In the genomic region with DNA sequence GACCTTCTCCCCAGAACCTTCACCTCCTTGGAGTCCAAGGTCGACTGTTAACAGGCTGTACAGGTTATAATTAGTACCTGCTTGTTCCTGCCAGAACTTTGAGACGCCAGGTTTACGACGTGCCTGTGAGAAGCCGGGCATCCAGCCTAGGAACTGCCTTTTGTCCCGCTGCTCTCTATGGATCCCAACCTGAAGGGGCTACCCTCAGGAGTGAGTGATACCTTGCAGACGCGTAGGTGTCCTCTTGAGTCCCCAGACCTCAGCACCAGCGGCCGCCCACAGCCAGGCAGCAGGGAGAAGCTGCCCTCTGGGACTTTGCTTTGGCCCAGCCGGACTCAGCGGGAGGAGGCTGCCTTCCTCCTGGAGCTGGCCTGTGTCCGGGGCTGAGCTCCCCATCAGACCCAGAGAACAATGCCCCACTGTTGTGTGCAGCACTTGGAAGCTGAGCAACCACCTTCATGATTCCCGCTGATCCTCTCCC, we compare ENCODE assay signal across 11 cellular contexts. TPM values are rescaled to one million over a fixed set of nuclear protein-coding genes. Genes with fewer than 3 reads are reported as not detected.
DNase-seq lines count a peak whose midpoint lies in the region; ATAC-seq, FAIRE-seq and TF ChIP-seq lines count a peak whose summit lies in the region.
"Had no signal": no experiment of that assay in that cellular context is flagged by ENCODE, and none has a peak within 500 bp of the region (broad histone marks: within the 10 kb centered on the region; RNA-seq: fewer than 3 reads in every experiment).

No MANE protein-coding gene starts in this region.

- FAIRE-seq in GM12878 (lab: Jason Lieb, UNC): no peak
- FAIRE-seq in HepG2 (lab: Jason Lieb, UNC): no peak
- FAIRE-seq in pancreas (lab: Jason Lieb, UNC): no peak

- H2AFZ ChIP-seq in IMR-90 (replicated peaks; ENCODE audit: low read length, poor library complexity) (peak overlapping the region; percentile 18), GM12878 (ENCODE audit: control insufficient read depth, low read depth, low read length) (no peak overlapping the region), HepG2 (ENCODE audit: low read length) (no peak overlapping the region)

- ATAC-seq in IMR-90 (ENCODE audit: low read depth): no peak
- ATAC-seq in GM12878: no peak
- ATAC-seq in HepG2: peak; percentile 91
- ATAC-seq in pancreas: no peak
- ATAC-seq in HG03520 (IDR thresholded peaks at IDR 0.05; ENCODE audit: unreplicated experiment): no peak
- ATAC-seq: activated CD8-positive, alpha-beta memory T cell treated with anti-CD3 and anti-CD28 coated beads, Interleukin-2, amount 10 ng/mL, durations not matched to agents 7 days and 5 days had no signal

- peak overlapping the region; percentile 13; the same call in 1 of the 2 replicates for H3K14ac ChIP-seq in IMR-90 (replicated peaks; ENCODE audit: low read depth, low read length)

- H4K5ac ChIP-seq in IMR-90 (ENCODE audit: low read depth, low read length): no peak overlapping the region; the same call in 1 of the 2 replicates

- H3K4me1 ChIP-seq in IMR-90 (ENCODE audit: control insufficient read depth, insufficient read depth, low read length) (peaks cover 42% of the 10 kb centered on the region), GM12878 (ENCODE audit: control insufficient read depth, insufficient read depth, low read length) (peaks cover 90% of the 10 kb centered on the region), HepG2 (ENCODE audit: insufficient read depth, low read length) (peaks cover 86% of the 10 kb centered on the region), pancreas (no peaks in the 10 kb centered on the region)

- peak overlapping the region; percentile 33 for H2AK5ac ChIP-seq in IMR-90 (ENCODE audit: low read depth, low read length)

- H3K9me1 ChIP-seq in IMR-90 (ENCODE audit: insufficient read depth, low read length): peaks cover 41% of the 10 kb centered on the region

- CTCF ChIA-PET in IMR-90 (lab: Yijun Ruan, JAX) (interaction anchor here (1.0 to 1.3 kb wide), 3 partner anchors 19 to 58 kb away, joined by 3 read pairs; no protein-coding TSS in a partner anchor), GM12878 (lab: Yijun Ruan, JAX) (interaction anchor here (1.6 to 7.5 kb wide), 4 partner anchors 15 to 31 kb away, joined by 4 to 55 read pairs (median 12); a partner anchor contains a TSS), HepG2 (lab: Yijun Ruan, JAX; ENCODE audit: low intra/inter-chr PET ratio, low total read pairs) (no interaction called here)
- CTCF ChIA-PET in activated CD4-positive, alpha-beta memory T cell treated with anti-CD3 and anti-CD28 coated beads for 36 hours (lab: Charles Lee): no interaction called here

- H3K56ac ChIP-seq in IMR-90 (ENCODE audit: extremely low read depth, insufficient read depth, low read length): no peak overlapping the region

- H3K79me2 ChIP-seq in GM12878 (ENCODE audit: control insufficient read depth, insufficient read depth, low read length) (peaks cover 90% of the 10 kb centered on the region), HepG2 (ENCODE audit: insufficient read depth, low read length) (peaks cover 16% of the 10 kb centered on the region)

- H3K36me3 Mint-ChIP-seq in activated CD4-positive, alpha-beta memory T cell treated with anti-CD3 and anti-CD28 coated beads for 36 hours: peaks cover 9% of the 10 kb centered on the region

- TF ChIP-seq EP300 in GM12878 (IDR thresholded peaks at IDR 0.05; ENCODE audit: borderline replicate concordance in 1 of 2, control insufficient read depth in 1 of 2, low read depth in 2 of 2, low read length in 2 of 2) (no peak), HepG2 (IDR thresholded peaks at IDR 0.05; ENCODE audit: low read depth in 2 of 2, low read length in 2 of 2) (no peak), HepG2 (CRISPR knock-in tag; IDR thresholded peaks at IDR 0.05; ENCODE audit: borderline replicate concordance) (no peak)

- no peak overlapping the region for H3K23ac ChIP-seq in IMR-90 (ENCODE audit: low read depth, low read length)

- POLR2A ChIA-PET in IMR-90 (lab: Charles Lee; ENCODE audit: unreplicated experiment) (no interaction called here), GM12878 (lab: Charles Lee) (interaction anchor here (0.6 to 17.4 kb wide), 3 partner anchors 15 to 72 kb away, joined by 3 to 276 read pairs (median 3); a partner anchor contains a TSS), HepG2 (lab: Yijun Ruan, JAX) (interaction anchor here (1.2 to 3.2 kb wide), 5 partner anchors 16 to 56 kb away, joined by 3 to 20 read pairs (median 7); a partner anchor contains a TSS)
- POLR2A ChIA-PET in activated CD4-positive, alpha-beta memory T cell treated with anti-CD3 and anti-CD28 coated beads for 36 hours (lab: Charles Lee): interaction anchor here (1.1 kb wide), 1 partner anchor 23 kb away, joined by 4 read pairs; no protein-coding TSS in a partner anchor

- H3K27ac Mint-ChIP-seq in activated CD4-positive, alpha-beta memory T cell treated with anti-CD3 and anti-CD28 coated beads for 36 hours: no peak overlapping the region

- H3K4me3 Mint-ChIP-seq in activated CD4-positive, alpha-beta memory T cell treated with anti-CD3 and anti-CD28 coated beads for 36 hours: no peak overlapping the region
- H3K4me3 Mint-ChIP-seq: activated CD8-positive, alpha-beta memory T cell treated with anti-CD3 and anti-CD28 coated beads, Interleukin-2, amount 10 ng/mL, durations not matched to agents 7 days and 5 days had no signal

- intact Hi-C loops in IMR-90 (cut with micrococcal nuclease): no loop called here
- intact Hi-C loops in GM12878 (cut with micrococcal nuclease; ENCODE audit: unreplicated experiment): loop anchor here (10.0 kb wide), 2 partner anchors 175 to 345 kb away; a partner anchor contains a TSS
- intact Hi-C loops in HepG2 (cut with micrococcal nuclease; ENCODE audit: unreplicated experiment): loop anchor here (2.0 kb wide), 1 partner anchor 47 kb away; no protein-coding TSS in a partner anchor
- intact Hi-C loops in pancreas (cut with DNase I): no loop called here
- intact Hi-C loops in activated CD4-positive, alpha-beta memory T cell treated with anti-CD3 and anti-CD28 coated beads for 36 hours (cut with micrococcal nuclease): no loop called here

- peaks cover 79% of the 10 kb centered on the region for H3K4me1 Mint-ChIP-seq in activated CD4-positive, alpha-beta memory T cell treated with anti-CD3 and anti-CD28 coated beads for 36 hours (ENCODE audit: low read depth)

- BruUV-seq in IMR-90 (replicated peaks; lab: Mats Ljungman, UMichigan) (no TSS peak), GM12878 (replicated peaks; lab: Mats Ljungman, UMichigan) (no TSS peak), HepG2 (replicated peaks; lab: Mats Ljungman, UMichigan) (no TSS peak)

- H3K36me3 ChIP-seq in IMR-90 (ENCODE audit: control insufficient read depth, insufficient read depth, low read length) (no peaks in the 10 kb centered on the region), GM12878 (ENCODE audit: control insufficient read depth in 2 of 2, insufficient read depth in 2 of 2, low read length in 1 of 2) (peaks cover 9 to 19% of the 10 kb centered on the region in 2 experiments), HepG2 (replicated peaks in 1 of 2; ENCODE audit: control insufficient read depth in 1 of 2, insufficient read depth in 2 of 2, low read length in 2 of 2) (no peaks in the 10 kb centered on the region; a peak in 2 of 5 replicates), pancreas (no peaks in the 10 kb centered on the region)

- H3K9me3 Mint-ChIP-seq in activated CD4-positive, alpha-beta memory T cell treated with anti-CD3 and anti-CD28 coated beads for 36 hours: no peaks in the 10 kb centered on the region

- no peaks in the 10 kb centered on the region for H3K9me3 ChIP-seq in IMR-90 (ENCODE audit: control insufficient read depth, insufficient read depth, low read length)
- H3K9me3 ChIP-seq in GM12878 (replicated peaks; ENCODE audit: control insufficient read depth, insufficient read depth, low read length): no peaks in the 10 kb centered on the region
- no peaks in the 10 kb centered on the region for H3K9me3 ChIP-seq in HepG2 (ENCODE audit: low read length)
- no peaks in the 10 kb centered on the region for H3K9me3 ChIP-seq in pancreas

- peaks cover 13 to 90% of the 10 kb centered on the region in 2 experiments for H3K79me1 ChIP-seq in IMR-90 (ENCODE audit: low read depth in 1 of 2, low read length in 2 of 2)

- TF ChIP-seq RAD21 in IMR-90 (IDR thresholded peaks at IDR 0.05; ENCODE audit: low read length): no peak
- TF ChIP-seq RAD21 in GM12878 (IDR thresholded peaks at IDR 0.05; ENCODE audit: insufficient read depth, low read depth, low read length): no peak
- no peak for TF ChIP-seq RAD21 in HepG2 (CRISPR knock-in tag; IDR thresholded peaks at IDR 0.05)

- peak overlapping the region; percentile 62 for H2BK120ac ChIP-seq in IMR-90 (ENCODE audit: low read depth, low read length)

- H3K27ac ChIP-seq in IMR-90 (ENCODE audit: insufficient read depth, low read length): no peak overlapping the region
- peak overlapping the region; percentile 41; the same call in 1 of the 2 replicates for H3K27ac ChIP-seq in GM12878 (ENCODE audit: control insufficient read depth, insufficient read depth)
- H3K27ac ChIP-seq in HepG2 (ENCODE audit: extremely low read length, insufficient read depth, low read length): peak overlapping the region; percentile 43
- peak overlapping the region; percentile 93 for H3K27ac ChIP-seq in substantia nigra (ENCODE audit: low read depth, low read length, poor library complexity, severe bottlenecking)
- no peak overlapping the region for H3K27ac ChIP-seq in pancreas

- no peak overlapping the region for H3K4me2 ChIP-seq in IMR-90 (ENCODE audit: low read depth, low read length)
- H3K4me2 ChIP-seq in GM12878 (ENCODE audit: control insufficient read depth, insufficient read depth): peak overlapping the region; percentile 62
- H3K4me2 ChIP-seq in HepG2 (ENCODE audit: low read depth, low read length): peak overlapping the region; percentile 55
- H3K4me2 ChIP-seq: smooth muscle cell had no signal

- H4K8ac ChIP-seq in IMR-90 (ENCODE audit: low read depth in 2 of 2, low read length in 2 of 2): peak overlapping the region in 1 of 2 experiments; percentile 70; a peak in 1 of 4 replicates

- H2BK20ac ChIP-seq in IMR-90 (ENCODE audit: low read depth, low read length): peak overlapping the region; percentile 47

- H3K4ac ChIP-seq in IMR-90 (ENCODE audit: low read depth, low read length): peak overlapping the region; percentile 68

- dilution Hi-C loops in IMR-90 (cut with HindIII; ENCODE audit: low sequenced_read_pairs, unreplicated experiment): no loop called here

- TF ChIP-seq CTCF in IMR-90 (conservative IDR thresholded peaks at IDR 0.05; ENCODE audit: low read depth, low read length) (no peak), GM12878 (IDR thresholded peaks at IDR 0.05 in 2 of 3, conservative IDR thresholded peaks at IDR 0.05 in 1 of 3; ENCODE audit: control insufficient read depth in 2 of 3, extremely low read depth in 1 of 3, insufficient read depth in 1 of 3, low read depth in 3 of 3, low read length in 3 of 3) (no peak), HepG2 (CRISPR knock-in tag; IDR thresholded peaks at IDR 0.05) (no peak), pancreas (IDR thresholded peaks at IDR 0.05) (no peak)

- H2BK5ac ChIP-seq in IMR-90 (ENCODE audit: low read depth, low read length, poor library complexity, severe bottlenecking): no peak overlapping the region

- H3K18ac ChIP-seq in IMR-90 (ENCODE audit: low read depth, low read length): no peak overlapping the region

- SMC1A ChIA-PET in GM12878 (lab: Charles Lee; ENCODE audit: uncharacterized antibody, unreplicated experiment): interaction anchor here (0.5 to 8.2 kb wide), 3 partner anchors 19 to 273 kb away, joined by 3 to 69 read pairs (median 3); no protein-coding TSS in a partner anchor

- in situ Hi-C loops in IMR-90 (cut with MboI; ENCODE audit: low sequenced_read_pairs) (loop anchor here (25.0 kb wide), 1 partner anchor 363 kb away; no protein-coding TSS in a partner anchor), GM12878 (cut with MboI) (no loop called here), HepG2 (cut with HindIII; ENCODE audit: extremely low pct_ligation_motif_present, low pct_unique_long_range_greater_than_20kb) (no loop called here)

- H3K9ac ChIP-seq in IMR-90 (ENCODE audit: low read depth, low read length) (no peak overlapping the region), GM12878 (ENCODE audit: control insufficient read depth, insufficient read depth, low read length) (no peak overlapping the region), HepG2 (ENCODE audit: insufficient read depth, low read depth, low read length) (0 out of 2 replicates have a peak overlapping the region, but pooled peaks have one; percentile 21)

- H4K20me1 ChIP-seq in IMR-90 (ENCODE audit: insufficient read depth, low read length) (peaks cover 4% of the 10 kb centered on the region; the same call in 1 of the 2 replicates), GM12878 (ENCODE audit: control insufficient read depth, insufficient read depth) (no peaks in the 10 kb centered on the region), HepG2 (ENCODE audit: insufficient read depth, low read length) (peaks cover 11% of the 10 kb centered on the region; the same call in 1 of the 2 replicates)

- H2BK15ac ChIP-seq in IMR-90 (ENCODE audit: low read depth, low read length): peak overlapping the region; percentile 35; the same call in 1 of the 3 replicates

- TF ChIP-seq POLR2A in IMR-90 (IDR thresholded peaks at IDR 0.05; ENCODE audit: low read depth, low read length) (no peak), GM12878 (IDR thresholded peaks at IDR 0.05; ENCODE audit: low read depth, low read length) (no peak), HepG2 (IDR thresholded peaks at IDR 0.05; ENCODE audit: insufficient read depth in 1 of 2, low read depth in 2 of 2, low read length in 2 of 2) (no peak)

- H3K27me3 ChIP-seq in IMR-90 (ENCODE audit: control insufficient read depth, insufficient read depth, low read length) (no peaks in the 10 kb centered on the region), GM12878 (replicated peaks in 1 of 2; ENCODE audit: control insufficient read depth in 2 of 2, insufficient read depth in 2 of 2, low read length in 1 of 2) (no peaks in the 10 kb centered on the region), HepG2 (ENCODE audit: control insufficient read depth in 1 of 2, insufficient read depth in 2 of 2, low read length in 2 of 2) (no peaks in the 10 kb centered on the region), pancreas (no peaks in the 10 kb centered on the region)

- 99% methylated on average over 7 of the region's 14 CpGs; no CpG with 5 or more reads in 1 of the 2 experiments for WGBS in IMR-90 (ENCODE audit: extremely low coverage in 2 of 2, insufficient read length in 1 of 2), 2 experiments
- 74% methylated on average over 14 of the region's 14 CpGs for WGBS in GM12878 (ENCODE audit: insufficient coverage, insufficient replicate concordance, low lambda C conversion rate, missing lambda C conversion rate)
- 19% methylated on average over 4 of the region's 14 CpGs for WGBS in HepG2 (ENCODE audit: low lambda C conversion rate)
- WGBS in pancreas, 2 donors: 54 to 59% methylated on average over 14 of the region's 14 CpGs

- H3K27me3 Mint-ChIP-seq in activated CD4-positive, alpha-beta memory T cell treated with anti-CD3 and anti-CD28 coated beads for 36 hours: no peaks in the 10 kb centered on the region
- H3K27me3 Mint-ChIP-seq: activated CD8-positive, alpha-beta memory T cell treated with anti-CD3 and anti-CD28 coated beads, Interleukin-2, amount 10 ng/mL, durations not matched to agents 7 days and 5 days had no signal

- RAD21 ChIA-PET in GM12878 (lab: Charles Lee; ENCODE audit: unreplicated experiment): interaction anchor here (0.6 to 4.3 kb wide), 4 partner anchors 15 to 48 kb away, joined by 3 to 17 read pairs (median 4); a partner anchor contains a TSS

- peak overlapping the region; percentile 8; the same call in 1 of the 2 replicates for H4K91ac ChIP-seq in IMR-90 (ENCODE audit: insufficient read depth, low read depth, low read length)

- peak overlapping the region; percentile 79 for H2AK9ac ChIP-seq in IMR-90 (replicated peaks; ENCODE audit: low read depth, low read length, poor library complexity)

- H3K4me3 ChIP-seq in IMR-90 (ENCODE audit: insufficient read depth, low read depth, low read length) (no peak overlapping the region), GM12878 (no peak overlapping the region), HepG2 (replicated peaks in 1 of 3; ENCODE audit: insufficient read depth in 1 of 3, low read depth in 2 of 3, low read length in 3 of 3) (peak overlapping the region in 1 of 3 experiments; percentile 43; a peak in 1 of 6 replicates), pancreas (no peak overlapping the region)
- H3K4me3 ChIP-seq: smooth muscle cell had no signal

- no peak for DNase-seq in IMR-90
- DNase-seq in GM12878 (ENCODE audit: low read depth, low spot score): no peak
- peak; percentile 26 for DNase-seq in HepG2 (ENCODE audit: low spot score)
- DNase-seq in substantia nigra (lab: John Stamatoyannopoulos, UW): peak in 47 of 49 donors; percentile 35 to 96 (median 73)
- DNase-seq in SKM-1 (lab: John Stamatoyannopoulos, UW; ENCODE audit: unreplicated experiment): no peak
- no peak for DNase-seq in pancreas
- no peak for DNase-seq in activated CD4-positive, alpha-beta memory T cell treated with anti-CD3 and anti-CD28 coated beads for 36 hours
- DNase-seq: activated CD8-positive, alpha-beta memory T cell treated with anti-CD3 and anti-CD28 coated beads, Interleukin-2, amount 10 ng/mL, durations not matched to agents 7 days and 5 days; NCI-H2107 had no signal

RNA-seq across cellular contexts. Expression of a gene that starts 16.2 kb away (rescaled TPM):
- total RNA-seq in IMR-90 (2012; rRNA removed) (5.0 TPM in 2 replicates), GM12878 (2014; rRNA removed) (18.5 and 20.0 TPM in 2 replicates), GM12878 (2014; rRNA removed; fragmentation: Illumina TruSeq; extraction: Trizol) (16.2 and 16.7 TPM in 2 replicates), GM12878 (2021) (40.0 and 44.1 TPM in 2 replicates), HepG2 (2016; rRNA removed; fragmentation: Illumina TruSeq; extraction: Trizol) (7.8 and 9.0 TPM in 2 replicates), pancreas (1 to 10 TPM in 5 of 6 donors, under 1 TPM in 1; 0.98 to 4.5 (median 2.5) TPM)
- polyA plus RNA-seq in IMR-90 (2012; rRNA removed) (2.9 and 3.1 TPM in 2 replicates), GM12878 (2011; rRNA removed) (9.2 and 13.7 TPM in 2 replicates), GM12878 (2014; fragmentation: Illumina TruSeq; extraction: Trizol) (11.4 and 12.9 TPM in 2 replicates), GM12878 (2014; fragmentation: Nextera tagmentation; extraction: Ambion mirVana) (1 to 10 TPM; 1.4 TPM), GM12878 (2014; rRNA removed) (16.3 and 17.2 TPM in 2 replicates), GM12878 (2016; fragmentation: Nextera tagmentation; extraction: Ambion mirVana) (10 to 100 TPM; 11.6 to 13.0 TPM), HepG2 (2011; rRNA removed) (8.0 and 9.3 TPM in 2 replicates), pancreas (1 to 10 TPM in 1 of 2 donors, under 1 TPM in 1; 0.54 to 1.5 TPM)
- polyA plus RNA-seq in IMR-90 (2012; cell fraction: cytosol; rRNA removed): 1.9 and 2.6 TPM in 2 replicates
- 6.1 and 7.9 TPM in 2 replicates for polyA plus RNA-seq in IMR-90 (2012; cell fraction: nucleus; rRNA removed; ENCODE audit: low replicate concordance)
- total RNA-seq in GM12878 (2013; cell fraction: nucleolus; rRNA removed): 85.2 and 87.1 TPM in 2 replicates
- polyA plus RNA-seq in GM12878 (2011; ENCODE audit: low read depth): 3.2 TPM
- 8.8 and 9.1 TPM in 2 replicates for polyA plus RNA-seq in GM12878 (2011; cell fraction: cytosol; rRNA removed)
- 35.2 and 47.8 TPM in 2 replicates for polyA plus RNA-seq in GM12878 (2011; cell fraction: nucleus; rRNA removed)
- 5.3 and 5.8 TPM in 2 replicates for polyA plus RNA-seq in GM12878 (2012)
- polyA minus RNA-seq in GM12878 (2011; rRNA and poly(A)+ RNA removed): 23.6 and 27.6 TPM in 2 replicates
- polyA minus RNA-seq in GM12878 (2011; cell fraction: cytosol; rRNA and poly(A)+ RNA removed): 11.1 and 11.3 TPM in 2 replicates
- polyA minus RNA-seq in GM12878 (2011; cell fraction: nucleus; rRNA and poly(A)+ RNA removed): 21.9 and 38.7 TPM in 2 replicates
- 2.1 and 2.5 TPM in 2 replicates for total RNA-seq in HepG2 (2016; cell fraction: cytosol; rRNA removed; fragmentation: Illumina TruSeq; extraction: Trizol; ENCODE audit: low read depth)
- 6.6 and 8.6 TPM in 2 replicates for total RNA-seq in HepG2 (2016; cell fraction: insoluble cytoplasmic fraction; rRNA removed; fragmentation: Illumina TruSeq; extraction: Trizol)
- 2.8 and 3.5 TPM in 2 replicates for total RNA-seq in HepG2 (2016; cell fraction: membrane; rRNA removed; fragmentation: Illumina TruSeq; extraction: Trizol)
- total RNA-seq in HepG2 (2016; cell fraction: nucleus; rRNA removed; fragmentation: Illumina TruSeq; extraction: Trizol): 14.8 and 16.4 TPM in 2 replicates
- 3.1 and 3.2 TPM in 2 replicates for polyA plus RNA-seq in HepG2 (2011; cell fraction: cytosol; rRNA removed)
- 32.7 and 44.3 TPM in 2 replicates for polyA plus RNA-seq in HepG2 (2011; cell fraction: nucleus; rRNA removed)
- polyA plus RNA-seq in HepG2 (2012): 3.7 and 4.9 TPM in 2 replicates
- 0.24 and 0.25 TPM in 2 replicates for polyA plus RNA-seq in HepG2 (2016; cell fraction: cytosol; fragmentation: Illumina TruSeq; extraction: Trizol; ENCODE audit: low read depth)
- polyA plus RNA-seq in HepG2 (2016; cell fraction: insoluble cytoplasmic fraction; fragmentation: Illumina TruSeq; extraction: Trizol; ENCODE audit: low read depth): 2.0 and 2.7 TPM in 2 replicates
- polyA plus RNA-seq in HepG2 (2016; cell fraction: membrane; fragmentation: Illumina TruSeq; extraction: Trizol; ENCODE audit: low read depth): 0.50 and 0.55 TPM in 2 replicates
- polyA plus RNA-seq in HepG2 (2016; cell fraction: nucleus; fragmentation: Illumina TruSeq; extraction: Trizol; ENCODE audit: insufficient read depth, low read depth): 10.7 and 10.9 TPM in 2 replicates
- 0.72 and 21.2 TPM in 2 replicates for polyA minus RNA-seq in HepG2 (2011; rRNA and poly(A)+ RNA removed; ENCODE audit: low replicate concordance)
- 6.8 and 8.6 TPM in 2 replicates for polyA minus RNA-seq in HepG2 (2011; cell fraction: cytosol; rRNA and poly(A)+ RNA removed)
- 43.0 and 46.7 TPM in 2 replicates for polyA minus RNA-seq in HepG2 (2011; cell fraction: nucleus; rRNA and poly(A)+ RNA removed)
- 10 to 100 TPM; 35.3 to 37.3 TPM for total RNA-seq in activated CD4-positive, alpha-beta memory T cell treated with anti-CD3 and anti-CD28 coated beads for 36 hours

RNA-seq across cellular contexts. Expression of a gene that starts 34.6 kb away (rescaled TPM):
- total RNA-seq in IMR-90 (2012; rRNA removed) (32.4 and 59.2 TPM in 2 replicates), GM12878 (2014; rRNA removed) (60.4 and 66.9 TPM in 2 replicates), GM12878 (2014; rRNA removed; fragmentation: Illumina TruSeq; extraction: Trizol) (57.9 and 58.5 TPM in 2 replicates), GM12878 (2021) (48.2 and 53.8 TPM in 2 replicates), HepG2 (2016; rRNA removed; fragmentation: Illumina TruSeq; extraction: Trizol) (115 and 122 TPM in 2 replicates), pancreas (10 to 100 TPM in 4 of 6 donors, 1 to 10 TPM in 2; 8.8 to 16.6 (median 12.8) TPM)
- polyA plus RNA-seq in IMR-90 (2012; rRNA removed) (31.7 and 40.4 TPM in 2 replicates), GM12878 (2011; rRNA removed) (60.9 and 71.4 TPM in 2 replicates), GM12878 (2014; fragmentation: Illumina TruSeq; extraction: Trizol) (71.2 and 82.5 TPM in 2 replicates), GM12878 (2014; fragmentation: Nextera tagmentation; extraction: Ambion mirVana) (10 to 100 TPM; 13.7 to 28.8 TPM), GM12878 (2014; rRNA removed) (53.0 and 56.8 TPM in 2 replicates), GM12878 (2016; fragmentation: Nextera tagmentation; extraction: Ambion mirVana) (100 to 1,000 TPM in 1 of 2 experiments, 10 to 100 TPM in 1; 12.8 to 139 TPM), HepG2 (2011; rRNA removed) (115 and 146 TPM in 2 replicates), pancreas (10 to 100 TPM; 15.1 to 22.9 TPM)
- 13.3 and 15.9 TPM in 2 replicates for polyA plus RNA-seq in IMR-90 (2012; cell fraction: cytosol; rRNA removed)
- polyA plus RNA-seq in IMR-90 (2012; cell fraction: nucleus; rRNA removed; ENCODE audit: low replicate concordance): 5.0 and 14.4 TPM in 2 replicates
- total RNA-seq in GM12878 (2013; cell fraction: nucleolus; rRNA removed): 4.1 and 4.4 TPM in 2 replicates
- polyA plus RNA-seq in GM12878 (2011; ENCODE audit: low read depth): 38.1 TPM
- polyA plus RNA-seq in GM12878 (2011; cell fraction: cytosol; rRNA removed): 23.4 and 28.6 TPM in 2 replicates
- 11.2 and 13.0 TPM in 2 replicates for polyA plus RNA-seq in GM12878 (2011; cell fraction: nucleus; rRNA removed)
- polyA plus RNA-seq in GM12878 (2012): 30.1 and 36.5 TPM in 2 replicates
- polyA minus RNA-seq in GM12878 (2011; rRNA and poly(A)+ RNA removed): 13.3 and 15.7 TPM in 2 replicates
- 8.0 and 9.5 TPM in 2 replicates for polyA minus RNA-seq in GM12878 (2011; cell fraction: cytosol; rRNA and poly(A)+ RNA removed)
- 3.6 and 7.3 TPM in 2 replicates for polyA minus RNA-seq in GM12878 (2011; cell fraction: nucleus; rRNA and poly(A)+ RNA removed)
- 141 and 162 TPM in 2 replicates for total RNA-seq in HepG2 (2016; cell fraction: cytosol; rRNA removed; fragmentation: Illumina TruSeq; extraction: Trizol; ENCODE audit: low read depth)
- total RNA-seq in HepG2 (2016; cell fraction: insoluble cytoplasmic fraction; rRNA removed; fragmentation: Illumina TruSeq; extraction: Trizol): 99.8 and 128 TPM in 2 replicates
- 204 and 226 TPM in 2 replicates for total RNA-seq in HepG2 (2016; cell fraction: membrane; rRNA removed; fragmentation: Illumina TruSeq; extraction: Trizol)
- 42.6 and 50.7 TPM in 2 replicates for total RNA-seq in HepG2 (2016; cell fraction: nucleus; rRNA removed; fragmentation: Illumina TruSeq; extraction: Trizol)
- polyA plus RNA-seq in HepG2 (2011; cell fraction: cytosol; rRNA removed): 68.6 and 128 TPM in 2 replicates
- 20.1 and 32.1 TPM in 2 replicates for polyA plus RNA-seq in HepG2 (2011; cell fraction: nucleus; rRNA removed)
- polyA plus RNA-seq in HepG2 (2012): 136 and 145 TPM in 2 replicates
- polyA plus RNA-seq in HepG2 (2016; cell fraction: cytosol; fragmentation: Illumina TruSeq; extraction: Trizol; ENCODE audit: low read depth): 197 and 237 TPM in 2 replicates
- polyA plus RNA-seq in HepG2 (2016; cell fraction: insoluble cytoplasmic fraction; fragmentation: Illumina TruSeq; extraction: Trizol; ENCODE audit: low read depth): 161 and 168 TPM in 2 replicates
- 243 and 290 TPM in 2 replicates for polyA plus RNA-seq in HepG2 (2016; cell fraction: membrane; fragmentation: Illumina TruSeq; extraction: Trizol; ENCODE audit: low read depth)
- 104 and 106 TPM in 2 replicates for polyA plus RNA-seq in HepG2 (2016; cell fraction: nucleus; fragmentation: Illumina TruSeq; extraction: Trizol; ENCODE audit: insufficient read depth, low read depth)
- polyA minus RNA-seq in HepG2 (2011; rRNA and poly(A)+ RNA removed; ENCODE audit: low replicate concordance): 17.9 and 35.5 TPM in 2 replicates
- polyA minus RNA-seq in HepG2 (2011; cell fraction: cytosol; rRNA and poly(A)+ RNA removed): 42.3 and 45.6 TPM in 2 replicates
- 15.8 and 23.1 TPM in 2 replicates for polyA minus RNA-seq in HepG2 (2011; cell fraction: nucleus; rRNA and poly(A)+ RNA removed)
- 10 to 100 TPM; 31.8 to 32.2 TPM for total RNA-seq in activated CD4-positive, alpha-beta memory T cell treated with anti-CD3 and anti-CD28 coated beads for 36 hours

Comparison
In these comparisons a context has a peak if more than half of its experiments do, and no peak if none do; other contexts are left out.
1. DNase-seq: peak in HepG2 (single experiment) and substantia nigra (47 of 49); none in IMR-90 (single experiment), GM12878 (single experiment), SKM-1 (single experiment), pancreas (0 of 6) and activated CD4-positive, alpha-beta memory T cell treated with anti-CD3 and anti-CD28 coated beads for 36 hours (single experiment).
2. H3K27ac ChIP-seq: peak in GM12878 (single experiment), HepG2 (single experiment) and substantia nigra (single experiment); none in IMR-90 (single experiment) and pancreas (0 of 4).
3. CTCF ChIA-PET loops: an anchor here in IMR-90 (1.0 to 1.3 kb wide) and GM12878 (1.6 to 7.5 kb wide); none called in HepG2 and activated CD4-positive, alpha-beta memory T cell treated with anti-CD3 and anti-CD28 coated beads for 36 hours.
4. intact Hi-C loops: an anchor here in GM12878 (10.0 kb wide) and HepG2 (2.0 kb wide); none called in IMR-90, pancreas and activated CD4-positive, alpha-beta memory T cell treated with anti-CD3 and anti-CD28 coated beads for 36 hours.